In genomic region chr6:31815025-31815838, GRCh38 we compare ENCODE assay signal across 1 cellular context.
TF ChIP-seq lines count a peak whose summit lies in the region.

TSS of gene HSPA1A (plus strand) at chr6:31815543. CDS start at chr6:31815757, 214 bp downstream.
TSS of gene HSPA1L (minus strand) at chr6:31815283. CDS start at chr6:31811972, 3,311 bp downstream.

TF ChIP-seq in IMR-90, 13 proteins besides CTCF, POLR2A, EP300 and RAD21 (continued from another document):
- TF ChIP-seq ELK1 (IDR thresholded peaks at IDR 0.05; ENCODE audit: borderline replicate concordance, low read depth, low read length) (no peak), MAFK (IDR thresholded peaks at IDR 0.05; ENCODE audit: low read depth, low read length) (no peak), NFE2L2 (IDR thresholded peaks at IDR 0.05; ENCODE audit: low read depth, low read length) (no peak), MXI1 (IDR thresholded peaks at IDR 0.05; ENCODE audit: borderline replicate concordance, low read depth, low read length) (no peak), MAZ (IDR thresholded peaks at IDR 0.05; ENCODE audit: borderline replicate concordance, low read depth, low read length) (peak; percentile 47; the same call in 1 of the 2 replicates), RFX5 (IDR thresholded peaks at IDR 0.05; ENCODE audit: low read depth, low read length) (0 out of 2 replicates have a peak, but pooled peaks have one; percentile 5), FOS (IDR thresholded peaks at IDR 0.05; ENCODE audit: low read depth, low read length) (no peak), CEBPB (IDR thresholded peaks at IDR 0.05; ENCODE audit: low read depth, low read length) (no peak), USF2 (IDR thresholded peaks at IDR 0.05; ENCODE audit: low read depth, low read length) (no peak), RCOR1 (IDR thresholded peaks at IDR 0.05; ENCODE audit: insufficient replicate concordance, low read length) (no peak), CHD1 (IDR thresholded peaks at IDR 0.05; ENCODE audit: low read depth, low read length) (no peak), BHLHE40 (IDR thresholded peaks at IDR 0.05; ENCODE audit: low read depth, low read length) (no peak)
